Comparison of ENCODE assay signal across 19 cellular contexts in the genomic region with DNA sequence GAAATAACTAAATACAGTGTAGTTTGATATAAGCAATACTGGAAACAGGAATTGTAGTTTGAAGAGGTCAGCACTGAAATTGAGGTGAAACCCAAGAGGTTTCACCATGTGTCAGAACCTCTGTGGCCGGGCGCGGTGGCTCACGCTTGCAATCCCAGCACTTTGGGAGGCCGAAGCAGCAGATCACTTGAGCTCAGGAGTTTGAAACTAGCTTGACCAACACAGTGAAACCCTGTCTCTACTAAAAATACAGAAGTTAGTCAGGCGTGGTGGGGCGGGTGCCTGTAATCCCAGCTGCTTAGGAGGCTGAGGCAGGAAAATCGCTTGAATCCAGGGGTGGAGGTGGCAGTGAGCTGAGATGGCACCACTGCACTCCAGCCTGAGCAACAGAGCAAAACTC. TPM values are rescaled to one million over a fixed set of nuclear protein-coding genes. Genes with fewer than 3 reads are reported as not detected.
"Had no signal": no experiment of that assay in that cellular context is flagged by ENCODE, and none has a peak within 500 bp of the region (broad histone marks: within the 10 kb centered on the region; RNA-seq: fewer than 3 reads in every experiment).

No MANE protein-coding gene starts in this region.

- H3K27me3 Mint-ChIP-seq: activated CD4-positive, alpha-beta T cell treated with anti-CD3 and anti-CD28 coated beads, Interleukin-2, amount 10 ng/mL, durations not matched to agents 7 days and 5 days; activated naive CD8-positive, alpha-beta T cell; natural killer cell treated with Interleukin-12 subunit alpha and Interleukin-12 subunit beta and Interleukin-15 and Interleukin-18, amount 100 ng/mL, for 72 hours; stimulated activated naive CD8-positive, alpha-beta T cell treated with anti-CD3 and anti-CD28 coated beads, Interleukin-15, amount 100 ng/mL, for 72 hours had no signal

- H3K9me3 ChIP-seq: body of pancreas, colonic mucosa had no signal

- FAIRE-seq: kidney had no signal

- H3K4me3 Mint-ChIP-seq: activated CD4-positive, alpha-beta T cell treated with anti-CD3 and anti-CD28 coated beads, Interleukin-2, amount 10 ng/mL, durations not matched to agents 7 days and 5 days; activated naive CD8-positive, alpha-beta T cell; activated T-cell treated with anti-CD3 and anti-CD28 coated beads, Interleukin-2, amount 50 U/mL, for 72 hours; natural killer cell treated with Interleukin-12 subunit alpha and Interleukin-12 subunit beta and Interleukin-15 and Interleukin-18, amount 100 ng/mL, for 72 hours; stimulated activated naive CD8-positive, alpha-beta T cell treated with anti-CD3 and anti-CD28 coated beads, Interleukin-15, amount 100 ng/mL, for 72 hours had no signal

- H3K27ac ChIP-seq: body of pancreas, colonic mucosa, hepatocyte had no signal

- H3K36me3 Mint-ChIP-seq: natural killer cell treated with Interleukin-12 subunit alpha and Interleukin-12 subunit beta and Interleukin-15 and Interleukin-18, amount 100 ng/mL, for 72 hours had no signal

- DNase-seq: activated CD4-positive, alpha-beta T cell treated with anti-CD3 and anti-CD28 coated beads, Interleukin-2, amount 10 ng/mL, durations not matched to agents 7 days and 5 days; activated CD8-positive, alpha-beta memory T cell treated with anti-CD3 and anti-CD28 coated beads, Interleukin-2, amount 50 U/mL, for 48 hours; activated gamma-delta T cell; activated T-cell treated with anti-CD3 and anti-CD28 coated beads, Interleukin-2, amount 50 U/mL, for 72 hours; amniotic stem cell; body of pancreas; caudate nucleus; colonic mucosa; kidney; left ventricle myocardium superior; mesenchymal stem cell; nucleus accumbens; right cardiac atrium; stimulated activated CD4-positive, alpha-beta T cell treated with anti-CD3 and anti-CD28 coated beads, Interleukin-1b, Interleukin-23, amount 100 ng/mL, for 48 hours; stimulated activated naive CD8-positive, alpha-beta T cell treated with anti-CD3 and anti-CD28 coated beads, Interleukin-15, amount 100 ng/mL, for 72 hours had no signal

- H3K36me3 ChIP-seq: colonic mucosa had no signal

- ATAC-seq: activated T-cell treated with anti-CD3 and anti-CD28 coated beads, Interleukin-2, amount 50 U/mL, for 72 hours; body of pancreas; esophagus mucosa; left ventricle myocardium superior; natural killer cell treated with Interleukin-12 subunit alpha and Interleukin-12 subunit beta and Interleukin-15 and Interleukin-18, amount 100 ng/mL, for 72 hours; right cardiac atrium; stimulated activated naive CD8-positive, alpha-beta T cell treated with anti-CD3 and anti-CD28 coated beads, Interleukin-15, amount 100 ng/mL, for 72 hours had no signal

- H3K27me3 ChIP-seq: body of pancreas, colonic mucosa, hepatocyte had no signal

- H3K4me1 Mint-ChIP-seq: activated CD4-positive, alpha-beta T cell treated with anti-CD3 and anti-CD28 coated beads, Interleukin-2, amount 10 ng/mL, durations not matched to agents 7 days and 5 days had no signal

- H3K9me3 Mint-ChIP-seq: activated CD4-positive, alpha-beta T cell treated with anti-CD3 and anti-CD28 coated beads, Interleukin-2, amount 10 ng/mL, durations not matched to agents 7 days and 5 days; activated T-cell treated with anti-CD3 and anti-CD28 coated beads, Interleukin-2, amount 50 U/mL, for 72 hours; natural killer cell treated with Interleukin-12 subunit alpha and Interleukin-12 subunit beta and Interleukin-15 and Interleukin-18, amount 100 ng/mL, for 72 hours; stimulated activated naive CD8-positive, alpha-beta T cell treated with anti-CD3 and anti-CD28 coated beads, Interleukin-15, amount 100 ng/mL, for 72 hours had no signal

- H3K4me1 ChIP-seq: body of pancreas, colonic mucosa had no signal

- H3K4me3 ChIP-seq: body of pancreas, colonic mucosa, hepatocyte had no signal

- H3K27ac Mint-ChIP-seq: activated CD4-positive, alpha-beta T cell treated with anti-CD3 and anti-CD28 coated beads, Interleukin-2, amount 10 ng/mL, durations not matched to agents 7 days and 5 days; activated naive CD8-positive, alpha-beta T cell; activated T-cell treated with anti-CD3 and anti-CD28 coated beads, Interleukin-2, amount 50 U/mL, for 72 hours; natural killer cell treated with Interleukin-12 subunit alpha and Interleukin-12 subunit beta and Interleukin-15 and Interleukin-18, amount 100 ng/mL, for 72 hours; stimulated activated naive CD8-positive, alpha-beta T cell treated with anti-CD3 and anti-CD28 coated beads, Interleukin-15, amount 100 ng/mL, for 72 hours had no signal

RNA-seq across cellular contexts. Expression of a gene that starts 50.1 kb away (rescaled TPM):
- total RNA-seq: activated CD4-positive, alpha-beta T cell treated with anti-CD3 and anti-CD28 coated beads, Interleukin-2, amount 10 ng/mL, durations not matched to agents 7 days and 5 days had no signal
